In genomic region chr17:42782402-42783061, GRCh38 we compare ENCODE assay signal across 22 cellular contexts. TPM values are rescaled to one million over a fixed set of nuclear protein-coding genes. Genes with fewer than 3 reads are reported as not detected.
DNase-seq lines count a peak whose midpoint lies in the region; ATAC-seq and TF ChIP-seq lines count a peak whose summit lies in the region.
"Had no signal": no experiment of that assay in that cellular context is flagged by ENCODE, and none has a peak within 500 bp of the region (broad histone marks: within the 10 kb centered on the region; RNA-seq: fewer than 3 reads in every experiment).

No MANE protein-coding gene starts in this region.

- no peaks in the 10 kb centered on the region for H3K27me3 ChIP-seq in GM23248 (replicated peaks; ENCODE audit: insufficient read depth)
- H3K27me3 ChIP-seq in adipocyte (replicated peaks; ENCODE audit: control insufficient read depth, insufficient read depth, low read length): peaks cover 5% of the 10 kb centered on the region
- peaks cover 70% of the 10 kb centered on the region for H3K27me3 ChIP-seq in BE2C

- H3K9ac ChIP-seq in GM23248 (peak overlapping the region; percentile 76), adipocyte (ENCODE audit: low read length) (peak overlapping the region; percentile 42)

- no peak for ATAC-seq in HG02759 (IDR thresholded peaks at IDR 0.05; ENCODE audit: unreplicated experiment)
- ATAC-seq: activated naive CD4-positive, alpha-beta T cell treated with anti-CD3 and anti-CD28 coated beads, Interleukin-2, amount 50 U/mL, for 72 hours; heart left ventricle had no signal

- H3K4me3 ChIP-seq in GM23248: peak overlapping the region; percentile 85
- H3K4me3 ChIP-seq in adipocyte (ENCODE audit: low read length): peak overlapping the region; percentile 40
- H3K4me3 ChIP-seq in fibroblast of pulmonary artery (replicated peaks; ENCODE audit: low read depth, low read length): peak overlapping the region; percentile 70
- peak overlapping the region; percentile 70 for H3K4me3 ChIP-seq in skeletal muscle cell (ENCODE audit: low read depth, low read length)
- H3K4me3 ChIP-seq in BE2C (ENCODE audit: low read depth, low read length): no peak overlapping the region
- H3K4me3 ChIP-seq: heart left ventricle had no signal

- H3K4me1 ChIP-seq in GM23248 (ENCODE audit: insufficient read depth): peaks cover 20% of the 10 kb centered on the region
- peaks cover 42% of the 10 kb centered on the region for H3K4me1 ChIP-seq in adipocyte (ENCODE audit: control insufficient read depth, insufficient read depth, low read length)
- no peaks in the 10 kb centered on the region for H3K4me1 ChIP-seq in BE2C

- TF ChIP-seq CTCF in fibroblast of pulmonary artery (IDR thresholded peaks at IDR 0.05; ENCODE audit: low read length, missing control alignments): no peak
- TF ChIP-seq CTCF in BE2C (IDR thresholded peaks at IDR 0.05; ENCODE audit: low read depth, low read length): no peak

- H3K9me3 ChIP-seq in GM23248 (ENCODE audit: low read depth) (no peaks in the 10 kb centered on the region), adipocyte (ENCODE audit: control insufficient read depth, low read length) (no peaks in the 10 kb centered on the region), BE2C (peaks cover 4% of the 10 kb centered on the region)
- H3K9me3 ChIP-seq: heart left ventricle, tibial nerve had no signal

- 0 out of 2 replicates have a peak overlapping the region, but pooled peaks have one; percentile 14 for H3K27ac ChIP-seq in GM23248
- H3K27ac ChIP-seq: heart left ventricle, tibial nerve had no signal

- 32 to 36% methylated on average over 18 to 20 of the region's 20 CpGs for WGBS in GM23248 (ENCODE audit: low coverage in 1 of 2, low lambda C conversion rate in 2 of 2, missing lambda C conversion rate in 2 of 2), 2 experiments

- H3K36me3 ChIP-seq in GM23248 (ENCODE audit: low read depth) (no peaks in the 10 kb centered on the region; the same call in 1 of the 2 replicates), adipocyte (ENCODE audit: control insufficient read depth, insufficient read depth, low read length, severe bottlenecking) (peaks cover 23% of the 10 kb centered on the region), BE2C (peaks cover 5% of the 10 kb centered on the region; the same call in 1 of the 2 replicates)

- peak overlapping the region; percentile 94 for H3K4me2 ChIP-seq in GM23248 (ENCODE audit: unreplicated experiment)

- DNase-seq in GM23248 (no peak), adipocyte (ENCODE audit: low read depth) (no peak), fibroblast of pulmonary artery (ENCODE audit: low read depth) (no peak), skeletal muscle cell (ENCODE audit: low read depth) (no peak), HPDE6-E6E7 (ENCODE audit: extremely low spot score) (no peak), BE2C (no peak)
- DNase-seq in stimulated activated naive CD4-positive, alpha-beta T cell (lab: John Stamatoyannopoulos, UW): no peak
- DNase-seq: activated CD4-positive, alpha-beta T cell treated with anti-CD3 and anti-CD28 coated beads for 4 hours; activated T-cell treated with anti-CD3 and anti-CD28 coated beads for 4 hours; caudate nucleus; DMS79; heart left ventricle; left cardiac atrium; NCI-H146; NCI-H345; SIG-M5; stimulated activated CD4-positive, alpha-beta T cell treated with anti-CD3 and anti-CD28 coated beads, Interleukin-2, amount 100 ng/mL, for 24 hours; T1000 had no signal

- in situ Hi-C loops in GM23248 (cut with MboI): no loop called here

- H4K20me1 ChIP-seq in GM23248 (ENCODE audit: insufficient read depth): no peaks in the 10 kb centered on the region

- no peaks in the 10 kb centered on the region for H3K9me2 ChIP-seq in GM23248 (ENCODE audit: insufficient read depth)

- peak overlapping the region; percentile 35 for H2AFZ ChIP-seq in GM23248

- H3K79me2 ChIP-seq in GM23248 (ENCODE audit: insufficient read depth): peaks cover 22% of the 10 kb centered on the region

- peaks cover 16% of the 10 kb centered on the region; the same call in 1 of the 2 replicates for H3F3A ChIP-seq in GM23248 (ENCODE audit: insufficient read depth)

RNA-seq across cellular contexts. Expression of gene WNK4, which starts 2.1 kb away (rescaled TPM):
- total RNA-seq in GM23248 (2014; rRNA removed; shearing (Covaris generic)): 3.0 and 3.4 TPM in 2 replicates
- 11.4 and 12.6 TPM in 2 replicates for polyA plus RNA-seq in GM23248 (2016; fragmentation: Nextera tagmentation; extraction: Ambion mirVana)
- 1.5 TPM for polyA plus RNA-seq in BE2C (2012; ENCODE audit: insufficient read depth, insufficient read length, low read depth)
- total RNA-seq: left cardiac atrium had no signal
- polyA plus RNA-seq: CD14-positive monocyte, heart left ventricle had no signal

RNA-seq across cellular contexts. Expression of gene VPS25, which starts 9.3 kb away (rescaled TPM):
- 93.0 and 96.0 TPM in 2 replicates for total RNA-seq in GM23248 (2014; rRNA removed; shearing (Covaris generic))
- polyA plus RNA-seq in GM23248 (2016; fragmentation: Nextera tagmentation; extraction: Ambion mirVana): 103 TPM in 2 replicates
- polyA plus RNA-seq in BE2C (2012; ENCODE audit: insufficient read depth, insufficient read length, low read depth): 180 TPM

RNA-seq across cellular contexts. Expression of gene COA3, which starts 16.0 kb away (rescaled TPM):
- 39.1 and 48.0 TPM in 2 replicates for total RNA-seq in GM23248 (2014; rRNA removed; shearing (Covaris generic))
- 125 TPM in 2 replicates for polyA plus RNA-seq in GM23248 (2016; fragmentation: Nextera tagmentation; extraction: Ambion mirVana)
- 112 TPM for polyA plus RNA-seq in BE2C (2012; ENCODE audit: insufficient read depth, insufficient read length, low read depth)

RNA-seq across cellular contexts. Expression of gene CNTD1, which starts 16.1 kb away (rescaled TPM):
- total RNA-seq in GM23248 (2014; rRNA removed; shearing (Covaris generic)): not detected in 2 replicates
- polyA plus RNA-seq in GM23248 (2016; fragmentation: Nextera tagmentation; extraction: Ambion mirVana): 0.14 and 0.71 TPM in 2 replicates
- polyA plus RNA-seq in BE2C (2012; ENCODE audit: insufficient read depth, insufficient read length, low read depth): 0.85 TPM
- total RNA-seq: heart left ventricle had no signal
- polyA plus RNA-seq: CD14-positive monocyte had no signal

RNA-seq across cellular contexts. Expression of gene RAMP2, which starts 21.5 kb away (rescaled TPM):
- total RNA-seq in GM23248 (2014; rRNA removed; shearing (Covaris generic)): 3.7 TPM in 1 of 2 replicates, not detected in the other
- polyA plus RNA-seq in GM23248 (2016; fragmentation: Nextera tagmentation; extraction: Ambion mirVana): 2.3 and 2.4 TPM in 2 replicates
- 66.7 TPM for polyA plus RNA-seq in BE2C (2012; ENCODE audit: insufficient read depth, insufficient read length, low read depth)
- total RNA-seq: activated naive CD4-positive, alpha-beta T cell treated with anti-CD3 and anti-CD28 coated beads, Interleukin-2, amount 50 U/mL, for 72 hours had no signal
- polyA plus RNA-seq: CD14-positive monocyte had no signal
